In genomic region chr10:124220971-124221355, GRCh38 we compare ENCODE assay signal across 1 cellular context.
TF ChIP-seq lines count a peak whose summit lies in the region.

No MANE protein-coding gene starts in this region.

TF ChIP-seq in GM23338, 12 proteins besides CTCF, POLR2A, EP300 and RAD21 (continued from another document):
- no peak for TF ChIP-seq ZNF462 (CRISPR knock-in tag; IDR thresholded peaks at IDR 0.05)
- no peak for TF ChIP-seq ZNF114 (CRISPR knock-in tag; IDR thresholded peaks at IDR 0.05)
- no peak for TF ChIP-seq CREB1 (CRISPR knock-in tag; IDR thresholded peaks at IDR 0.05; ENCODE audit: low read depth)
- no peak for TF ChIP-seq NANOG (IDR thresholded peaks at IDR 0.05; ENCODE audit: borderline replicate concordance)
- no peak for TF ChIP-seq POLR2AphosphoS5 (IDR thresholded peaks at IDR 0.05; ENCODE audit: low read depth)
- TF ChIP-seq ETS1 (IDR thresholded peaks at IDR 0.05): no peak
TF ChIP-seq in GM23338: peak in this region for 0.
